ENCODE assay signal across 35 cellular contexts in genomic region chr3:171504376-171504775, GRCh38.
"Had no signal": no experiment of that assay in that cellular context is flagged by ENCODE, and none has a peak within 500 bp of the region (broad histone marks: within the 10 kb centered on the region; RNA-seq: fewer than 3 reads in every experiment).

No MANE protein-coding gene starts in this region.

- H3K27ac ChIP-seq: KMS-11 had no signal

- H3K4me3 ChIP-seq: MG63 had no signal

- H3K36me3 ChIP-seq: MG63 had no signal

- H3K27me3 ChIP-seq: MG63 had no signal

- DNase-seq: Karpas-422, Kasumi-1, MG63, MM.1S, MV-4-11, NCI-H1048, NCI-H1092, NCI-H1092 treated with DMSO at 0.1 percent for 48 hours, NCI-H1105, NCI-H1105 treated with DMSO at 0.1 percent for 48 hours, NCI-H1417, NCI-H1417 treated with DMSO at 0.1 percent for 48 hours, NCI-H1436, NCI-H1436 treated with DMSO at 0.1 percent for 48 hours, NCI-H146, NCI-H1694, NCI-H1694 treated with DMSO at 0.1 percent for 48 hours, NCI-H187, NCI-H187 treated with DMSO at 0.1 percent for 48 hours, NCI-H1930, NCI-H2029, NCI-H2029 treated with DMSO at 0.1 percent for 48 hours, NCI-H2081, NCI-H2081 treated with DMSO at 0.1 percent for 48 hours, NCI-H2107, NCI-H2171, NCI-H2171 treated with DMSO at 0.1 percent for 48 hours, NCI-H2227 treated with DMSO at 0.1 percent for 48 hours, NCI-H226, NCI-H345, NCI-H446, NCI-H446 treated with DMSO at 0.1 percent for 48 hours, NCI-H510A, NCI-H510A treated with DMSO at 0.1 percent for 48 hours had no signal

- H3K4me2 ChIP-seq: KMS-11 had no signal

- H3K9ac ChIP-seq: KMS-11 had no signal
